ENCODE assay signal across 8 cellular contexts in the genomic region with DNA sequence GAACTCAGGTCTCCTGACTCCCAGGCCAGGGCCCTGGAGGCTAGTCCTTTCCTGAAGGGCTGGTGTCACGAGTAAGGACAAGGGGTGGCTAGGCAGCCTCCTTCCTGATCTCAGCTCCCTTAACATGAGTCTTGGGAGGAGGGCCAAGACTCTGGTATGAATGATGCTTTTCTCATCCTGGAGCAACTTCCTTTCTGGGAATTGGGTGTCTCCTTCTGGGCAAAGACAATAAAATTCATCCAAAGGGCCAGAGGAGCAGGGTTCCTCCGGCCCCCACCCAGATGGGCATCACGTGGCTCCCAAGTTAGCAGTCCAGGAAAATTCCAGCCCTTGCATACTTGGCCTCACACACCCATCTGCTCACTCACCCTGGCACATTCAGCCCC. TPM values are rescaled to one million over a fixed set of nuclear protein-coding genes. Genes with fewer than 3 reads are reported as not detected.
DNase-seq lines count a peak whose midpoint lies in the region; ATAC-seq, FAIRE-seq and TF ChIP-seq lines count a peak whose summit lies in the region.

Gene FAM167B (plus strand): TSS at position 335 of the 386 bp plus-strand sequence. CDS start 200 bp downstream, outside the sequence.

- H3K4me1 ChIP-seq in BLaER1 treated with 17β-estradiol and CSF1 and Interleukin-3, amounts not matched to agents 10 nM and 100 nM, result peaks cover 60 to 81% (median 77%) of the 10 kb centered on the region in 10 experiments
- H3K4me1 ChIP-seq in RWPE2 (ENCODE audit: insufficient read depth, poor library complexity, severe bottlenecking) (peaks cover 20% of the 10 kb centered on the region), osteoblast (ENCODE audit: insufficient read depth, low read length) (peaks cover 18% of the 10 kb centered on the region), hepatocyte (ENCODE audit: insufficient read depth) (peaks cover 5% of the 10 kb centered on the region), pancreas (peaks cover 0 to 6% (median 0%) of the 10 kb centered on the region in 3 donors)

- no peaks in the 10 kb centered on the region for H3K9me2 ChIP-seq in hepatocyte (replicated peaks; ENCODE audit: insufficient read depth)

- DNase-seq in RWPE2 (ENCODE audit: low spot score), result no peak
- peak; percentile 83 for DNase-seq in fibroblast of gingiva (ENCODE audit: low read depth)
- DNase-seq in osteoblast (ENCODE audit: insufficient read length, low spot score, missing footprints), result peak; percentile 97
- no peak for DNase-seq in hepatocyte (ENCODE audit: low spot score)
- DNase-seq in pancreas, result no peak
- DNase-seq in HUDEP-2 (lab: John Stamatoyannopoulos, UW; ENCODE audit: unreplicated experiment in 76 of 76), result no peak

- peak within 1 kb of the TSS; percentile 80 to 98 (median 94) for H3K4me2 ChIP-seq in BLaER1 treated with 17β-estradiol and CSF1 and Interleukin-3, amounts not matched to agents 10 nM and 100 nM
- H3K4me2 ChIP-seq in osteoblast (ENCODE audit: insufficient read depth, low read length) (no peak within 1 kb of the TSS), hepatocyte (no peak within 1 kb of the TSS)

- H3K36me3 ChIP-seq in BLaER1 treated with 17β-estradiol and CSF1 and Interleukin-3, amounts not matched to agents 10 nM and 100 nM, result no peaks in the 10 kb centered on the region
- H3K36me3 ChIP-seq in RWPE2 (ENCODE audit: low read depth), result no peaks in the 10 kb centered on the region
- no peaks in the 10 kb centered on the region for H3K36me3 ChIP-seq in osteoblast (ENCODE audit: insufficient read depth, low read length)
- no peaks in the 10 kb centered on the region for H3K36me3 ChIP-seq in hepatocyte (replicated peaks; ENCODE audit: insufficient read depth, low read depth)
- no peaks in the 10 kb centered on the region for H3K36me3 ChIP-seq in pancreas

- 91% methylated on average over 3 of the region's 3 CpGs for WGBS in hepatocyte (ENCODE audit: low lambda C conversion rate, missing lambda C conversion rate)
- WGBS in pancreas, 2 donors, result 80 to 84% methylated on average over 3 of the region's 3 CpGs

- no peaks in the 10 kb centered on the region for H3K9me3 ChIP-seq in BLaER1 treated with 17β-estradiol and CSF1 and Interleukin-3, amounts not matched to agents 10 nM and 100 nM (replicated peaks in 1 of 11)
- H3K9me3 ChIP-seq in RWPE2 (ENCODE audit: severe bottlenecking), result no peaks in the 10 kb centered on the region
- no peaks in the 10 kb centered on the region for H3K9me3 ChIP-seq in osteoblast (ENCODE audit: low read depth, low read length)
- H3K9me3 ChIP-seq in hepatocyte (ENCODE audit: low read depth), result no peaks in the 10 kb centered on the region
- H3K9me3 ChIP-seq in pancreas, result no peaks in the 10 kb centered on the region

- ATAC-seq in RWPE2 (ENCODE audit: low read depth) (peak; percentile 31; the same call in 2 of the 3 replicates), GM21367 (IDR thresholded peaks at IDR 0.05; ENCODE audit: unreplicated experiment) (no peak), pancreas (no peak)

- H3K79me2 ChIP-seq in osteoblast (ENCODE audit: insufficient read depth, low read length) (no peaks in the 10 kb centered on the region), hepatocyte (peaks cover under 1% of the 10 kb centered on the region)

- H3K27ac ChIP-seq in BLaER1 treated with 17β-estradiol and CSF1 and Interleukin-3, amounts not matched to agents 10 nM and 100 nM, result peak within 1 kb of the TSS in 4 of 11 experiments; percentile 69 to 89 (median 79); a peak in 7 of 22 replicates
- H3K27ac ChIP-seq in RWPE2 (ENCODE audit: poor library complexity, severe bottlenecking) (peak within 1 kb of the TSS; percentile 46), osteoblast (ENCODE audit: low read depth, low read length) (peak within 1 kb of the TSS; percentile 65), hepatocyte (no peak within 1 kb of the TSS), pancreas (peak within 1 kb of the TSS in 2 of 4 donors; percentile 24 to 41)

- peaks cover 0 to 6% (median 0%) of the 10 kb centered on the region in 11 experiments; a peak in 1 of 22 replicates for H3K27me3 ChIP-seq in BLaER1 treated with 17β-estradiol and CSF1 and Interleukin-3, amounts not matched to agents 10 nM and 100 nM
- H3K27me3 ChIP-seq in RWPE2 (ENCODE audit: insufficient read depth, poor library complexity, severe bottlenecking) (no peaks in the 10 kb centered on the region), osteoblast (ENCODE audit: insufficient read depth, low read length) (no peaks in the 10 kb centered on the region), hepatocyte (no peaks in the 10 kb centered on the region), pancreas (no peaks in the 10 kb centered on the region)

- TF ChIP-seq CTCF in RWPE2 (IDR thresholded peaks at IDR 0.05; ENCODE audit: poor library complexity, severe bottlenecking) (no peak), osteoblast (IDR thresholded peaks at IDR 0.05; ENCODE audit: extremely low read depth, low read depth, low read length) (no peak), hepatocyte (IDR thresholded peaks at IDR 0.05; ENCODE audit: poor library complexity) (no peak), pancreas (IDR thresholded peaks at IDR 0.05) (no peak)

- intact Hi-C loops in pancreas (cut with DNase I), result no loop called here

- peak within 1 kb of the TSS in 3 of 11 experiments; percentile 1 to 80 (median 13); a peak in 4 of 22 replicates for H3K9ac ChIP-seq in BLaER1 treated with 17β-estradiol and CSF1 and Interleukin-3, amounts not matched to agents 10 nM and 100 nM

- H2AFZ ChIP-seq in osteoblast (ENCODE audit: low read length) (peak within 1 kb of the TSS; percentile 36), hepatocyte (no peak within 1 kb of the TSS)

- peaks cover 0 to 16% (median 0%) of the 10 kb centered on the region in 11 experiments; a peak in 1 of 22 replicates for H4K20me1 ChIP-seq in BLaER1 treated with 17β-estradiol and CSF1 and Interleukin-3, amounts not matched to agents 10 nM and 100 nM
- H4K20me1 ChIP-seq in osteoblast (ENCODE audit: insufficient read depth, low read length), result no peaks in the 10 kb centered on the region
- no peaks in the 10 kb centered on the region for H4K20me1 ChIP-seq in hepatocyte (ENCODE audit: insufficient read depth, poor library complexity, severe bottlenecking)

- no peak within 1 kb of the TSS for H3K4me3 ChIP-seq in BLaER1 treated with 17β-estradiol and CSF1 and Interleukin-3, amounts not matched to agents 10 nM and 100 nM
- H3K4me3 ChIP-seq in RWPE2 (ENCODE audit: severe bottlenecking) (no peak within 1 kb of the TSS), osteoblast (ENCODE audit: insufficient read depth, low read length) (no peak within 1 kb of the TSS), hepatocyte (no peak within 1 kb of the TSS), pancreas (no peak within 1 kb of the TSS)

- FAIRE-seq in pancreas (lab: Jason Lieb, UNC), result no peak

RNA-seq across cellular contexts. Expression of gene FAM167B, which starts in this region (rescaled TPM):
- total RNA-seq in osteoblast, result 2.5 and 4.4 TPM in 2 replicates
- total RNA-seq in hepatocyte, result 0.16 and 0.53 TPM in 2 replicates
- polyA plus RNA-seq in hepatocyte, result 0.75 TPM in 1 of 2 replicates, not detected in the other
- total RNA-seq in pancreas, result 1 to 10 TPM; 1.6 to 6.9 (median 2.9) TPM
- polyA plus RNA-seq in pancreas, result 10 to 100 TPM; 11.6 to 12.0 TPM

Comparison
In these comparisons a context has a peak if more than half of its experiments do, and no peak if none do; other contexts are left out.
1. H3K4me2 ChIP-seq: peak in BLaER1 treated with 17β-estradiol and CSF1 and Interleukin-3, amounts not matched to agents 10 nM and 100 nM (11 of 11); none in osteoblast (single experiment) and hepatocyte (single experiment).
2. DNase-seq: peak in fibroblast of gingiva (single experiment) and osteoblast (single experiment); none in RWPE2 (single experiment), hepatocyte (single experiment), pancreas (0 of 6) and HUDEP-2 (0 of 76).